1 cellular context compared by ENCODE assay signal in the genomic region with DNA sequence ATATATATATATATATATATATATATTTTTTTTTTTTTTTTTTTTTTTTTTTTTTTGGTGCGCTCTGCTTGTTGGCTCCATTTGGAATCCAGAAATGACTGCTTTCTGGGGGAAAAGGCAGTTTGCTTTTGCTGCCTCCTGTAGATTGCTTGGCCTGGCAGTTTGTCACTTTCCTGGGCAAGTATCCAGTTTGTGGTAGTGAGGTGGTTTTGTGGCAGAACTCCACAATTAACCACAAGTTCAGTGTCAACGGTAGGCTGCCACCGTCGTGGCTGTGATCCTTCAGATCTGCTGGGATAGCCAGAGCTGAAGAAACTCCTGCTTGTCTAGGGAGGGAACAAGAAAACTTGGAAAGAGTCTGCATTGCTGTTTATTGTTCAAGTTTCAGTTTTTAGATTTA.
TF ChIP-seq lines count a peak whose summit lies in the region.

No MANE protein-coding gene starts in this region.

TF ChIP-seq in SK-N-SH treated with all-trans-retinoic acid at 6 μM for 48 hours, 23 proteins besides CTCF, POLR2A, EP300 and RAD21 (continued from another document):
- TF ChIP-seq TSHZ2 (CRISPR knock-in tag; IDR thresholded peaks at IDR 0.05) (no peak), CSDC2 (CRISPR knock-in tag; IDR thresholded peaks at IDR 0.05) (no peak), ISL1 (CRISPR knock-in tag; IDR thresholded peaks at IDR 0.05) (no peak)
